In genomic region chrX:51395474-51395806, GRCh38 we compare ENCODE assay signal across 8 cellular contexts.
DNase-seq lines count a peak whose midpoint lies in the region; ATAC-seq lines count a peak whose summit lies in the region.

No MANE protein-coding gene starts in this region.

- H3K9ac ChIP-seq in stomach smooth muscle (ENCODE audit: low read length in 2 of 2), result peak overlapping the region in 1 of 2 donors; percentile 63

- peak overlapping the region; percentile 92 for H3K27ac Mint-ChIP-seq in activated CD4-positive, alpha-beta T cell treated with anti-CD3 and anti-CD28 coated beads, Interleukin-2, amount 10 ng/mL, durations not matched to agents 7 days and 5 days
- H3K27ac Mint-ChIP-seq in activated CD4-positive, alpha-beta memory T cell treated with anti-CD3 and anti-CD28 coated beads, Interleukin-2, amount 10 ng/mL, durations not matched to agents 7 days and 5 days, result no peak overlapping the region
- peak overlapping the region in 2 of 6 donors; percentile 60 to 66 for H3K27ac Mint-ChIP-seq in immature natural killer cell

- no peak overlapping the region for H3K27ac ChIP-seq in stomach smooth muscle (ENCODE audit: low read length)

- H3K9me3 ChIP-seq in stomach smooth muscle (ENCODE audit: control insufficient read depth in 2 of 2, low read length in 2 of 2), result no peaks in the 10 kb centered on the region

- no peaks in the 10 kb centered on the region for H3K9me3 Mint-ChIP-seq in activated CD4-positive, alpha-beta T cell treated with anti-CD3 and anti-CD28 coated beads, Interleukin-2, amount 10 ng/mL, durations not matched to agents 7 days and 5 days
- H3K9me3 Mint-ChIP-seq in activated CD4-positive, alpha-beta memory T cell treated with anti-CD3 and anti-CD28 coated beads, Interleukin-2, amount 10 ng/mL, durations not matched to agents 7 days and 5 days, result no peaks in the 10 kb centered on the region
- H3K9me3 Mint-ChIP-seq in immature natural killer cell, result peaks cover 0 to 2% (median 0%) of the 10 kb centered on the region in 6 donors

- CTCF ChIA-PET in activated CD4-positive, alpha-beta T cell treated with anti-CD3 and anti-CD28 coated beads, Interleukin-2, amount 10 ng/mL, durations not matched to agents 7 days and 5 days (lab: Charles Lee), result no interaction called here
- CTCF ChIA-PET in activated CD4-positive, alpha-beta memory T cell treated with anti-CD3 and anti-CD28 coated beads, Interleukin-2, amount 10 ng/mL, durations not matched to agents 7 days and 5 days (lab: Charles Lee), result interaction anchor here (1.7 kb wide), 1 partner anchor 26 kb away, joined by 5 read pairs; no protein-coding TSS in a partner anchor

- no peaks in the 10 kb centered on the region for H3K27me3 Mint-ChIP-seq in activated CD4-positive, alpha-beta T cell treated with anti-CD3 and anti-CD28 coated beads, Interleukin-2, amount 10 ng/mL, durations not matched to agents 7 days and 5 days
- H3K27me3 Mint-ChIP-seq in activated CD4-positive, alpha-beta memory T cell treated with anti-CD3 and anti-CD28 coated beads, Interleukin-2, amount 10 ng/mL, durations not matched to agents 7 days and 5 days, result no peaks in the 10 kb centered on the region
- peaks cover 0 to 6% (median 6%) of the 10 kb centered on the region in 3 donors for H3K27me3 Mint-ChIP-seq in immature natural killer cell (ENCODE audit: low read depth in 3 of 3)

- H3K36me3 ChIP-seq in stomach smooth muscle (ENCODE audit: control insufficient read depth in 2 of 2, insufficient read depth in 2 of 2, low read length in 2 of 2), result no peaks in the 10 kb centered on the region

- no peak for DNase-seq in activated CD4-positive, alpha-beta T cell treated with anti-CD3 and anti-CD28 coated beads, Interleukin-2, amount 10 ng/mL, durations not matched to agents 7 days and 5 days
- no peak for DNase-seq in activated CD4-positive, alpha-beta T cell treated with anti-CD3 and anti-CD28 coated beads for 48 hours
- DNase-seq in activated CD4-positive, alpha-beta memory T cell treated with anti-CD3 and anti-CD28 coated beads, Interleukin-2, amount 10 ng/mL, durations not matched to agents 7 days and 5 days, result no peak
- no peak for DNase-seq in immature natural killer cell
- no peak for DNase-seq in activated effector memory CD4-positive, alpha-beta T cell treated with Interleukin-2 at 50 U/mL for 16 hours
- DNase-seq in stimulated activated CD4-positive, alpha-beta T cell treated with anti-CD3 and anti-CD28 coated beads, Interleukin-2, amount 100 ng/mL, for 24 hours, result no peak

- peak overlapping the region; percentile 83 for H3K4me3 Mint-ChIP-seq in activated CD4-positive, alpha-beta T cell treated with anti-CD3 and anti-CD28 coated beads, Interleukin-2, amount 10 ng/mL, durations not matched to agents 7 days and 5 days
- peak overlapping the region; percentile 77 for H3K4me3 Mint-ChIP-seq in activated CD4-positive, alpha-beta memory T cell treated with anti-CD3 and anti-CD28 coated beads, Interleukin-2, amount 10 ng/mL, durations not matched to agents 7 days and 5 days
- H3K4me3 Mint-ChIP-seq in immature natural killer cell, result peak overlapping the region; percentile 75 to 87 (median 86)

- no peaks in the 10 kb centered on the region for H3K4me1 ChIP-seq in stomach smooth muscle (ENCODE audit: control insufficient read depth, insufficient read depth, low read length)

- no peaks in the 10 kb centered on the region for H3K27me3 ChIP-seq in stomach smooth muscle (ENCODE audit: control insufficient read depth in 1 of 2, insufficient read depth in 2 of 2, low read length in 2 of 2)

- POLR2A ChIA-PET in activated CD4-positive, alpha-beta T cell treated with anti-CD3 and anti-CD28 coated beads, Interleukin-2, amount 10 ng/mL, durations not matched to agents 7 days and 5 days (lab: Charles Lee), result no interaction called here
- POLR2A ChIA-PET in activated CD4-positive, alpha-beta memory T cell treated with anti-CD3 and anti-CD28 coated beads, Interleukin-2, amount 10 ng/mL, durations not matched to agents 7 days and 5 days (lab: Charles Lee), result no interaction called here

- H3K36me3 Mint-ChIP-seq in activated CD4-positive, alpha-beta T cell treated with anti-CD3 and anti-CD28 coated beads, Interleukin-2, amount 10 ng/mL, durations not matched to agents 7 days and 5 days (ENCODE audit: low read depth), result peaks cover 3% of the 10 kb centered on the region
- H3K36me3 Mint-ChIP-seq in activated CD4-positive, alpha-beta memory T cell treated with anti-CD3 and anti-CD28 coated beads, Interleukin-2, amount 10 ng/mL, durations not matched to agents 7 days and 5 days (ENCODE audit: low read depth), result no peaks in the 10 kb centered on the region
- H3K36me3 Mint-ChIP-seq in immature natural killer cell, result no peaks in the 10 kb centered on the region

- ATAC-seq in GM19035 (IDR thresholded peaks at IDR 0.05; ENCODE audit: unreplicated experiment), result no peak

- H3K4me1 Mint-ChIP-seq in activated CD4-positive, alpha-beta T cell treated with anti-CD3 and anti-CD28 coated beads, Interleukin-2, amount 10 ng/mL, durations not matched to agents 7 days and 5 days, result peaks cover 15% of the 10 kb centered on the region
- peaks cover 6% of the 10 kb centered on the region for H3K4me1 Mint-ChIP-seq in activated CD4-positive, alpha-beta memory T cell treated with anti-CD3 and anti-CD28 coated beads, Interleukin-2, amount 10 ng/mL, durations not matched to agents 7 days and 5 days
- peaks cover 4 to 8% of the 10 kb centered on the region in 2 donors for H3K4me1 Mint-ChIP-seq in immature natural killer cell

- peak overlapping the region; percentile 72 to 78 for H3K4me3 ChIP-seq in stomach smooth muscle (ENCODE audit: low read length in 2 of 2)
